In genomic region chr11:38460901-38461300, GRCh38 we compare ENCODE assay signal across 9 cellular contexts.
DNase-seq lines count a peak whose midpoint lies in the region; ATAC-seq and TF ChIP-seq lines count a peak whose summit lies in the region.
"Had no signal": no experiment of that assay in that cellular context is flagged by ENCODE, and none has a peak within 500 bp of the region (broad histone marks: within the 10 kb centered on the region; RNA-seq: fewer than 3 reads in every experiment).

No MANE protein-coding gene starts in this region.

- H3K27ac ChIP-seq in suprapubic skin, result no peak overlapping the region

- no peaks in the 10 kb centered on the region for H3K36me3 ChIP-seq in suprapubic skin

- ATAC-seq in HG03354 (IDR thresholded peaks at IDR 0.05; ENCODE audit: poor library complexity, severe bottlenecking, unreplicated experiment), result no peak

- TF ChIP-seq CTCF in fibroblast of the aortic adventitia (IDR thresholded peaks at IDR 0.05; ENCODE audit: insufficient read depth, low read length), result no peak
- TF ChIP-seq CTCF in suprapubic skin (IDR thresholded peaks at IDR 0.05), result no peak

- peak; percentile 7 for DNase-seq in HPDE6-E6E7 (ENCODE audit: extremely low spot score)
- peak; percentile 1 for DNase-seq in RPMI7951 (ENCODE audit: low read depth)
- peak; percentile 36 for DNase-seq in fibroblast of the aortic adventitia (ENCODE audit: low read depth)
- DNase-seq in skeletal muscle cell (ENCODE audit: low read depth), result peak; percentile 90
- DNase-seq in T-helper 9 cell, result no peak
- DNase-seq in suprapubic skin (ENCODE audit: low spot score in 2 of 2), result no peak
- no peak for DNase-seq in 8988T
- DNase-seq: OCI-M1 had no signal

- TF ChIP-seq EP300 in suprapubic skin (IDR thresholded peaks at IDR 0.05), result no peak

- no peaks in the 10 kb centered on the region for H3K27me3 ChIP-seq in suprapubic skin

- 9% methylated on average over 2 of the region's 2 CpGs for WGBS in suprapubic skin

- TF ChIP-seq POLR2A in suprapubic skin (IDR thresholded peaks at IDR 0.05), result no peak

- no peak overlapping the region for H3K4me3 ChIP-seq in fibroblast of the aortic adventitia (ENCODE audit: low read depth, low read length)
- no peak overlapping the region for H3K4me3 ChIP-seq in skeletal muscle cell (ENCODE audit: low read depth, low read length)
- no peak overlapping the region for H3K4me3 ChIP-seq in suprapubic skin

- no peaks in the 10 kb centered on the region for H3K9me3 ChIP-seq in suprapubic skin

- H3K4me1 ChIP-seq in suprapubic skin, result no peaks in the 10 kb centered on the region

Comparison
In these comparisons a context has a peak if more than half of its experiments do, and no peak if none do; other contexts are left out.
1. DNase-seq: peak in HPDE6-E6E7 (single experiment), RPMI7951 (single experiment), fibroblast of the aortic adventitia (single experiment) and skeletal muscle cell (single experiment); none in T-helper 9 cell (single experiment), suprapubic skin (0 of 2) and 8988T (single experiment).